ENCODE assay signal across 15 cellular contexts in genomic region chr1:65804584-65804983, GRCh38. TPM values are rescaled to one million over a fixed set of nuclear protein-coding genes. Genes with fewer than 3 reads are reported as not detected.
DNase-seq lines count a peak whose midpoint lies in the region; ATAC-seq, FAIRE-seq and TF ChIP-seq lines count a peak whose summit lies in the region.
"Had no signal": no experiment of that assay in that cellular context is flagged by ENCODE, and none has a peak within 500 bp of the region (broad histone marks: within the 10 kb centered on the region; RNA-seq: fewer than 3 reads in every experiment).

No MANE protein-coding gene starts in this region.

- H3K9me3 ChIP-seq in PC-3 (ENCODE audit: low read length) (no peaks in the 10 kb centered on the region), neural cell (ENCODE audit: low read length) (no peaks in the 10 kb centered on the region)
- H3K9me3 ChIP-seq: A549, BE2C had no signal

- H3K27ac ChIP-seq in PC-3 (ENCODE audit: low read length), result no peak overlapping the region
- peak overlapping the region; percentile 34 for H3K27ac ChIP-seq in neural cell (ENCODE audit: low read length)
- H3K27ac ChIP-seq: A549, C4-2B had no signal

- no peak for TF ChIP-seq RAD21 in neural cell (conservative IDR thresholded peaks at IDR 0.05)

- no TSS peak for BruUV-seq in PC-3 (replicated peaks; lab: Mats Ljungman, UMichigan)

- POLR2A ChIA-PET in PC-3 (lab: Charles Lee; ENCODE audit: unreplicated experiment), result no interaction called here

- no peak for TF ChIP-seq EP300 in neural cell (conservative IDR thresholded peaks at IDR 0.05; ENCODE audit: poor library complexity, severe bottlenecking)

- H3K36me3 ChIP-seq in PC-3 (ENCODE audit: low read depth, low read length) (no peaks in the 10 kb centered on the region), neural cell (ENCODE audit: insufficient read depth, low read length) (no peaks in the 10 kb centered on the region)
- H3K36me3 ChIP-seq: BE2C had no signal

- ATAC-seq in PC-3, result no peak
- ATAC-seq: A549 had no signal

- H3K9ac ChIP-seq in PC-3 (ENCODE audit: low read length), result no peak overlapping the region
- H3K9ac ChIP-seq in neural cell (ENCODE audit: low read length), result no peak overlapping the region

- H3F3A ChIP-seq in PC-3 (ENCODE audit: low read length, unreplicated experiment) (no peaks in the 10 kb centered on the region), neural cell (ENCODE audit: insufficient read depth, low read length, poor library complexity, severe bottlenecking) (no peaks in the 10 kb centered on the region)

- H4K20me1 ChIP-seq in PC-3 (ENCODE audit: low read length), result no peaks in the 10 kb centered on the region
- no peaks in the 10 kb centered on the region for H4K20me1 ChIP-seq in neural cell (ENCODE audit: insufficient read depth)

- no peak for TF ChIP-seq CTCF in PC-3 (conservative IDR thresholded peaks at IDR 0.05; ENCODE audit: low read depth, low read length)
- TF ChIP-seq CTCF in neural cell (IDR thresholded peaks at IDR 0.05; ENCODE audit: poor library complexity, severe bottlenecking), result no peak

- no peak for FAIRE-seq in GM12891 (lab: Jason Lieb, UNC)
- FAIRE-seq: A549, GM18507 had no signal

- no peak overlapping the region for H2AFZ ChIP-seq in PC-3 (ENCODE audit: low read length)
- no peak overlapping the region for H2AFZ ChIP-seq in neural cell (ENCODE audit: low read depth, low read length)

- intact Hi-C loops in PC-3 (cut with micrococcal nuclease), result no loop called here

- CTCF ChIA-PET in PC-3 (lab: Charles Lee), result no interaction called here

- H3K9me2 ChIP-seq in PC-3 (replicated peaks; ENCODE audit: low read length) (no peaks in the 10 kb centered on the region), neural cell (ENCODE audit: insufficient read depth, low read length) (no peaks in the 10 kb centered on the region)

- DNase-seq in GM12891 (ENCODE audit: insufficient read length, low spot score) (no peak), NCI-H1694 treated with DMSO at 0.1 percent for 48 hours (lab: John Stamatoyannopoulos, UW) (peak; percentile 25), PC-3 (peak; percentile 18), NCI-H1092 (lab: John Stamatoyannopoulos, UW) (no peak), 8988T (no peak), T-helper 9 cell (no peak)
- DNase-seq: BE2C; CD4-positive, alpha-beta memory T cell; DND-41; GOT3; H9 had no signal

- no peaks in the 10 kb centered on the region for H3K4me1 ChIP-seq in PC-3 (ENCODE audit: insufficient read depth, low read length)
- H3K4me1 ChIP-seq: A549, BE2C had no signal

- H3K4me2 ChIP-seq in PC-3 (ENCODE audit: low read length), result no peak overlapping the region
- H3K4me2 ChIP-seq in neural cell (ENCODE audit: low read length), result no peak overlapping the region
- H3K4me2 ChIP-seq: A549 had no signal

- TF ChIP-seq POLR2A in GM12891 (IDR thresholded peaks at IDR 0.05; ENCODE audit: low read depth, low read length), result no peak

- H3K4me3 ChIP-seq in PC-3 (ENCODE audit: low read length) (no peak overlapping the region), neural cell (ENCODE audit: low read length) (no peak overlapping the region)
- H3K4me3 ChIP-seq: A549 had no signal

- H3K79me2 ChIP-seq in PC-3 (ENCODE audit: low read length) (no peaks in the 10 kb centered on the region), neural cell (replicated peaks; ENCODE audit: insufficient read depth, low read length) (no peaks in the 10 kb centered on the region)

- H3K27me3 ChIP-seq in PC-3 (ENCODE audit: low read length), result no peaks in the 10 kb centered on the region
- no peaks in the 10 kb centered on the region for H3K27me3 ChIP-seq in neural cell (ENCODE audit: insufficient read depth, low read depth, low read length)
- H3K27me3 ChIP-seq: BE2C had no signal

TF ChIP-seq in GM12891, 5 proteins besides CTCF, POLR2A, EP300 and RAD21:
- TF ChIP-seq POU2F2 (IDR thresholded peaks at IDR 0.05; ENCODE audit: low read depth, low read length) (no peak), POLR2AphosphoS5 (IDR thresholded peaks at IDR 0.05; ENCODE audit: low read depth, low read length) (no peak), SPI1 (IDR thresholded peaks at IDR 0.05; ENCODE audit: low read depth, low read length) (peak; percentile 4; the same call in 1 of the 2 replicates)

TF ChIP-seq in neural cell, 6 proteins besides CTCF, POLR2A, EP300 and RAD21:
- TF ChIP-seq TAF1 (IDR thresholded peaks at IDR 0.05; ENCODE audit: low read depth) (no peak), POLR2AphosphoS5 (IDR thresholded peaks at IDR 0.05) (no peak), EZH2 (IDR thresholded peaks at IDR 0.05; ENCODE audit: borderline replicate concordance, insufficient read depth, low read length, poor library complexity, severe bottlenecking) (no peak), MXI1 (conservative IDR thresholded peaks at IDR 0.05; ENCODE audit: poor library complexity, severe bottlenecking) (no peak), SMC3 (conservative IDR thresholded peaks at IDR 0.05; ENCODE audit: poor library complexity) (no peak)
- TF ChIP-seq, protein P1, sequence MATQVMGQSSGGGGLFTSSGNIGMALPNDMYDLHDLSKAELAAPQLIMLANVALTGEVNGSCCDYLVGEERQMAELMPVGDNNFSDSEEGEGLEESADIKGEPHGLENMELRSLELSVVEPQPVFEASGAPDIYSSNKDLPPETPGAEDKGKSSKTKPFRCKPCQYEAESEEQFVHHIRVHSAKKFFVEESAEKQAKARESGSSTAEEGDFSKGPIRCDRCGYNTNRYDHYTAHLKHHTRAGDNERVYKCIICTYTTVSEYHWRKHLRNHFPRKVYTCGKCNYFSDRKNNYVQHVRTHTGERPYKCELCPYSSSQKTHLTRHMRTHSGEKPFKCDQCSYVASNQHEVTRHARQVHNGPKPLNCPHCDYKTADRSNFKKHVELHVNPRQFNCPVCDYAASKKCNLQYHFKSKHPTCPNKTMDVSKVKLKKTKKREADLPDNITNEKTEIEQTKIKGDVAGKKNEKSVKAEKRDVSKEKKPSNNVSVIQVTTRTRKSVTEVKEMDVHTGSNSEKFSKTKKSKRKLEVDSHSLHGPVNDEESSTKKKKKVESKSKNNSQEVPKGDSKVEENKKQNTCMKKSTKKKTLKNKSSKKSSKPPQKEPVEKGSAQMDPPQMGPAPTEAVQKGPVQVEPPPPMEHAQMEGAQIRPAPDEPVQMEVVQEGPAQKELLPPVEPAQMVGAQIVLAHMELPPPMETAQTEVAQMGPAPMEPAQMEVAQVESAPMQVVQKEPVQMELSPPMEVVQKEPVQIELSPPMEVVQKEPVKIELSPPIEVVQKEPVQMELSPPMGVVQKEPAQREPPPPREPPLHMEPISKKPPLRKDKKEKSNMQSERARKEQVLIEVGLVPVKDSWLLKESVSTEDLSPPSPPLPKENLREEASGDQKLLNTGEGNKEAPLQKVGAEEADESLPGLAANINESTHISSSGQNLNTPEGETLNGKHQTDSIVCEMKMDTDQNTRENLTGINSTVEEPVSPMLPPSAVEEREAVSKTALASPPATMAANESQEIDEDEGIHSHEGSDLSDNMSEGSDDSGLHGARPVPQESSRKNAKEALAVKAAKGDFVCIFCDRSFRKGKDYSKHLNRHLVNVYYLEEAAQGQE (IDR thresholded peaks at IDR 0.05; ENCODE audit: borderline replicate concordance), result no peak
TF ChIP-seq in neural cell: peak in this region for 0.

RNA-seq across cellular contexts. Expression of gene PDE4B, which starts 11.9 kb away (rescaled TPM):
- polyA plus RNA-seq in GM12891 (2012; ENCODE audit: low read depth, missing spikeins), result 27.0 TPM
- total RNA-seq in PC-3 (2014; rRNA removed), result 1.4 and 1.7 TPM in 2 replicates
- 135 and 139 TPM in 2 replicates for polyA plus RNA-seq in neural cell
- polyA minus RNA-seq in neural cell, result 293 and 321 TPM in 2 replicates

Comparison
In these comparisons a context has a peak if more than half of its experiments do, and no peak if none do; other contexts are left out.
1. DNase-seq: peak in NCI-H1694 treated with DMSO at 0.1 percent for 48 hours (single experiment) and PC-3 (single experiment); none in GM12891 (single experiment), NCI-H1092 (single experiment), 8988T (single experiment) and T-helper 9 cell (single experiment).